8 cellular contexts compared by ENCODE assay signal in genomic region chr11:46391578-46392420, GRCh38. TPM values are rescaled to one million over a fixed set of nuclear protein-coding genes. Genes with fewer than 3 reads are reported as not detected.
DNase-seq lines count a peak whose midpoint lies in the region; ATAC-seq and TF ChIP-seq lines count a peak whose summit lies in the region.

TSS of gene CHRM4 (minus strand) at chr11:46391776. CDS start at chr11:46386557, 5,219 bp downstream.

- H3K27me3 ChIP-seq in subcutaneous abdominal adipose tissue (ENCODE audit: control insufficient read depth in 5 of 5, insufficient read depth in 4 of 5, low read length in 5 of 5): peaks cover 28 to 37% (median 35%) of the 10 kb centered on the region in 5 donors

- in situ Hi-C loops in GM13977 (cut with MboI; ENCODE audit: low pct_unique_long_range_greater_than_20kb, low sequenced_read_pairs, unreplicated experiment): loop anchor here (10.0 kb wide), 1 partner anchor 143 kb away; no protein-coding TSS in a partner anchor
- in situ Hi-C loops in G401 (cut with HindIII; ENCODE audit: low sequenced_read_pairs): no loop called here

- peaks cover 0 to 42% (median 35%) of the 10 kb centered on the region in 5 donors for H3K4me1 ChIP-seq in subcutaneous abdominal adipose tissue (ENCODE audit: control insufficient read depth in 5 of 5, insufficient read depth in 5 of 5, low read length in 5 of 5)

- DNase-seq in GM13977 (ENCODE audit: low spot score) (peak; percentile 89), NCI-H1930 (lab: John Stamatoyannopoulos, UW) (peak; percentile 94 to 96), amniotic epithelial cell (ENCODE audit: low read depth) (peak; percentile 38), islet precursor cell (peak; percentile 88), G401 (ENCODE audit: low spot score) (no peak)

- no peak within 1 kb of the TSS for H3K27ac ChIP-seq in C4-2B
- no peak within 1 kb of the TSS for H3K27ac ChIP-seq in subcutaneous abdominal adipose tissue (ENCODE audit: low read depth, low read length)

- peaks cover 0 to 10% (median 9%) of the 10 kb centered on the region in 5 donors for H3K36me3 ChIP-seq in subcutaneous abdominal adipose tissue (ENCODE audit: control insufficient read depth in 5 of 5, insufficient read depth in 5 of 5, low read length in 5 of 5)

- H3K9me3 ChIP-seq in subcutaneous abdominal adipose tissue (ENCODE audit: control insufficient read depth in 5 of 5, low read length in 5 of 5): no peaks in the 10 kb centered on the region

- H3K9ac ChIP-seq in subcutaneous abdominal adipose tissue (ENCODE audit: low read length in 5 of 5): no peak within 1 kb of the TSS

- TF ChIP-seq CTCF in C4-2B (conservative IDR thresholded peaks at IDR 0.05) (peak; percentile 73), GM13977 (IDR thresholded peaks at IDR 0.05; ENCODE audit: extremely low read depth, insufficient read depth, missing control alignments) (peak; percentile 46)

- H3K4me3 ChIP-seq in subcutaneous abdominal adipose tissue (ENCODE audit: low read depth in 1 of 5, low read length in 5 of 5): peak within 1 kb of the TSS in 4 of 5 donors; percentile 36 to 64 (median 42)

- ATAC-seq in HG03520 (IDR thresholded peaks at IDR 0.05; ENCODE audit: unreplicated experiment): no peak

RNA-seq across cellular contexts. Expression of gene CHRM4, which starts in this region (rescaled TPM):
- total RNA-seq in G401 (2014; rRNA removed; shearing (Covaris generic)): 0.55 and 5.2 TPM in 2 replicates
